11 cellular contexts compared by ENCODE assay signal in the genomic region with DNA sequence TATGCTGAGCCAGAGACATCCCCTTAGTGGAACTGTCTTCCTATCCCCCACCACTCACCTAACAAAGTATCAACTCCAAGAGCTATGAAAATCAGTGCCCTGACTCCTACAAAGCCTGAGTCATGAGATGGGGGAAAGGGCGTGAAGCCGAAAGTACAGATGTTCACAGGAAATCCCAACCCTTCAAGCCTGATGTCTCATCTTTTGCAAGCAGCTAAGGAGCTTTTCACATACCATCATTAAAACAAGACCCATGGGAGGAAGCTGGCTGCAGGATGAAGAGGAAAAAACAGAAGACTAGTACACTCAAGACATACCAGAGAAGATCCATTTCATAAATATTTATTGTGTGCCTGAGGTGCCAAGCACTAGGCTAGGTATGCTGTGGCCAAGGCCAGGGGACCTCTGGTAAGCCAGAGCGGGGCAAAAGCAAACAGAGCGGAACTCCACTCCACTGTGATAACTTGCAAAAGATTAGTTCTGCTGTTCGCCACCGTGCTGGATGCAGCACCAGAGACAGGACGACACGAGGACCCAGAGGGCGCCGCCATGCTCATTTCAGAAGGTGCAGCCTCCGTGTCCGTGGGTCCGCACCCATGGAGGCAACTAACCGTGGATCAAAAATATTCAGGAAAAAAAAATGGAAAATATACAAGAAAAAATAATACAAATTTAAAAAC. TPM values are rescaled to one million over a fixed set of nuclear protein-coding genes. Genes with fewer than 3 reads are reported as not detected.
DNase-seq lines count a peak whose midpoint lies in the region; ATAC-seq and TF ChIP-seq lines count a peak whose summit lies in the region.
"Had no signal": no experiment of that assay in that cellular context is flagged by ENCODE, and none has a peak within 500 bp of the region (broad histone marks: within the 10 kb centered on the region; RNA-seq: fewer than 3 reads in every experiment).

No MANE protein-coding gene starts in this region.

- in situ Hi-C loops in HAP-1 (cut with MboI; ENCODE audit: low sequenced_read_pairs) = no loop called here

- H3K4me3 Mint-ChIP-seq in nephron = peak overlapping the region in 2 of 3 experiments; percentile 35 to 41

- H3K9me3 Mint-ChIP-seq in nephron = no peaks in the 10 kb centered on the region

- no peaks in the 10 kb centered on the region; the same call in 1 of the 2 replicates for H3K36me3 ChIP-seq in HAP-1 (replicated peaks)
- H3K36me3 ChIP-seq: pancreas had no signal

- peak overlapping the region in 2 of 3 experiments; percentile 40 to 79 for H3K27ac Mint-ChIP-seq in nephron

- H3K27me3 ChIP-seq in HAP-1 (ENCODE audit: low read depth) = no peaks in the 10 kb centered on the region
- H3K27me3 ChIP-seq: pancreas had no signal

- H3K27me3 Mint-ChIP-seq in nephron (ENCODE audit: low read depth) = peaks cover 4% of the 10 kb centered on the region

- peak; percentile 81 for DNase-seq in AG09309 (ENCODE audit: low read depth)
- DNase-seq in M059J (ENCODE audit: low read depth) = peak; percentile 86
- peak; percentile 62 for DNase-seq in dedifferentiated amniotic fluid mesenchymal stem cell (ENCODE audit: extremely low spot score)
- no peak for DNase-seq in iPS-NIHi11 (ENCODE audit: low spot score)
- no peak for DNase-seq in HAP-1 (ENCODE audit: low spot score in 2 of 2)
- no peak for DNase-seq in NCI-H1436 treated with DMSO at 0.1 percent for 48 hours (lab: John Stamatoyannopoulos, UW)
- DNase-seq: H7, NCI-H1092 treated with DMSO at 0.1 percent for 48 hours had no signal

- no peak for ATAC-seq in HG03521 (IDR thresholded peaks at IDR 0.05; ENCODE audit: unreplicated experiment)
- ATAC-seq: pancreas had no signal

- no peaks in the 10 kb centered on the region for H3K9me3 ChIP-seq in HAP-1
- H3K9me3 ChIP-seq: pancreas had no signal

- H3K4me3 ChIP-seq in AG09309 (ENCODE audit: control insufficient read depth, low read depth, low read length) (no peak overlapping the region), HAP-1 (no peak overlapping the region)
- H3K4me3 ChIP-seq: pancreas had no signal

- peaks cover 5% of the 10 kb centered on the region for H3K4me1 ChIP-seq in HAP-1

- peaks cover 19% of the 10 kb centered on the region for H3K4me1 Mint-ChIP-seq in nephron

- TF ChIP-seq CTCF in AG09309 (IDR thresholded peaks at IDR 0.05; ENCODE audit: control insufficient read depth, insufficient read depth, low read depth, low read length, missing control alignments) (no peak), nephron (IDR thresholded peaks at IDR 0.05; ENCODE audit: unreplicated experiment in 3 of 3) (no peak)

- H3K36me3 Mint-ChIP-seq in nephron (ENCODE audit: low read depth) = no peaks in the 10 kb centered on the region

RNA-seq across cellular contexts. Expression of a gene that starts 4.5 kb away (rescaled TPM):
- 1.5 and 3.2 TPM in 2 replicates for total RNA-seq in M059J (2014; rRNA removed; shearing (Covaris generic))

Comparison
In these comparisons a context has a peak if more than half of its experiments do, and no peak if none do; other contexts are left out.
1. DNase-seq: peak in AG09309 (single experiment), M059J (single experiment) and dedifferentiated amniotic fluid mesenchymal stem cell (single experiment); none in iPS-NIHi11 (single experiment), HAP-1 (0 of 2) and NCI-H1436 treated with DMSO at 0.1 percent for 48 hours (single experiment).